31 cellular contexts compared by ENCODE assay signal in the genomic region with DNA sequence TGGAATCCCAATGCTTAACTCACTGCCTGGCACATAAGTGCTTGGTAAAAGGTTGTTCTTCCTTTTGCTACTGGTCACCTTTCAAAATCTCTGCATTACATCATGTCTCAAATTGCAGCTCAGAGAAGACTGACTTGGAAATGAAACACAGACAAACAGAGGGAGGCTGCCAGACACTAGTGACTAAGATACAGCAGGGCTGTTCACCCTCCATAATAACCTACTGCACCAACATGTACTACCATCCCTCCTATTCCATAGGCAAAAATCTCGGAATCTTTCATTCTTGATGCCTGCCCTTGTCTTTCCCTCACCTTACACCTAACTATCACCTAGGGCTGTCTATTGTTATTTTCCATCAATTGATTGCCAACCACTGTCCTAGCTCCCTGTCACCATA.
"Had no signal": no experiment of that assay in that cellular context is flagged by ENCODE, and none has a peak within 500 bp of the region (broad histone marks: within the 10 kb centered on the region; RNA-seq: fewer than 3 reads in every experiment).

No MANE protein-coding gene starts in this region.

- H3K36me3 ChIP-seq: gastrocnemius medialis, WERI-Rb-1 had no signal

- H3K9me3 ChIP-seq: body of pancreas, gastrocnemius medialis had no signal

- H3K36me3 Mint-ChIP-seq: activated naive CD4-positive, alpha-beta T cell treated with anti-CD3 and anti-CD28 coated beads, Interleukin-2, amount 10 ng/mL, durations not matched to agents 7 days and 5 days; activated naive CD4-positive, alpha-beta T cell treated with anti-CD3 and anti-CD28 coated beads, Interleukin-2, amount 50 U/mL, for 72 hours; activated naive CD8-positive, alpha-beta T cell treated with anti-CD3 and anti-CD28 coated beads, Interleukin-2, amount 10 ng/mL, durations not matched to agents 7 days and 5 days had no signal

- H3K4me1 ChIP-seq: body of pancreas, foreskin keratinocyte, gastrocnemius medialis had no signal

- H3K4me3 Mint-ChIP-seq: activated B cell treated with CpG ODN at 0.5 μM for 24 hours; activated CD8-positive, alpha-beta T cell treated with anti-CD3 and anti-CD28 coated beads for 36 hours; activated naive CD4-positive, alpha-beta T cell treated with anti-CD3 and anti-CD28 coated beads, Interleukin-2, amount 10 ng/mL, durations not matched to agents 7 days and 5 days; activated naive CD8-positive, alpha-beta T cell treated with anti-CD3 and anti-CD28 coated beads, Interleukin-2, amount 10 ng/mL, durations not matched to agents 7 days and 5 days; activated T-cell treated with anti-CD3 and anti-CD28 coated beads, Interleukin-2, amount 50 U/mL, for 4 hours; activated T-helper 17 cell treated with anti-CD3 and anti-CD28 coated beads, Interleukin-2, amount 50 U/mL, for 72 hours; dendritic cell treated with granulocyte-macrophage colony-stimulating factor and Interleukin-4, amounts not matched to agents 40 ng/mL and 50 ng/mL, for 4 days; endodermal cell; T-helper 17 cell; T-helper 2 cell treated with Interferon-gamma antibody and Interleukin-4, amounts not matched to agents 5 μg/mL and 100 μg/mL, for 36 hours had no signal

- H3K27me3 ChIP-seq: body of pancreas, gastrocnemius medialis had no signal

- H3K27ac Mint-ChIP-seq: activated B cell treated with CpG ODN at 0.5 μM for 24 hours; activated CD8-positive, alpha-beta T cell treated with anti-CD3 and anti-CD28 coated beads for 36 hours; activated naive CD4-positive, alpha-beta T cell treated with anti-CD3 and anti-CD28 coated beads, Interleukin-2, amount 10 ng/mL, durations not matched to agents 7 days and 5 days; activated naive CD8-positive, alpha-beta T cell treated with anti-CD3 and anti-CD28 coated beads, Interleukin-2, amount 10 ng/mL, durations not matched to agents 7 days and 5 days; activated T-helper 17 cell treated with anti-CD3 and anti-CD28 coated beads, Interleukin-2, amount 50 U/mL, for 72 hours; dendritic cell treated with granulocyte-macrophage colony-stimulating factor and Interleukin-4, amounts not matched to agents 40 ng/mL and 50 ng/mL, for 4 days; endodermal cell; T-helper 17 cell; T-helper 2 cell treated with Interferon-gamma antibody and Interleukin-4, amounts not matched to agents 5 μg/mL and 100 μg/mL, for 36 hours had no signal

- ATAC-seq: activated CD4-positive, CD25-positive, alpha-beta regulatory T cell treated with anti-CD3 and anti-CD28 coated beads, Interleukin-2, amount 50 U/mL, for 24 hours; activated CD8-positive, alpha-beta T cell treated with anti-CD3 and anti-CD28 coated beads for 36 hours; activated naive CD4-positive, alpha-beta T cell treated with anti-CD3 and anti-CD28 coated beads, Interleukin-2, amount 50 U/mL, for 72 hours; activated T-cell treated with anti-CD3 and anti-CD28 coated beads, Interleukin-2, amount 50 U/mL, for 4 hours; activated T-helper 17 cell treated with anti-CD3 and anti-CD28 coated beads, Interleukin-2, amount 50 U/mL, for 72 hours; body of pancreas; esophagus mucosa; foreskin keratinocyte; gastrocnemius medialis; T-helper 17 cell had no signal

- H3K27ac ChIP-seq: body of pancreas, coronary artery, dorsolateral prefrontal cortex, foreskin keratinocyte, gastrocnemius medialis, WERI-Rb-1 had no signal

- H3K9me3 Mint-ChIP-seq: endodermal cell had no signal

- H3K27me3 Mint-ChIP-seq: activated B cell treated with CpG ODN at 0.5 μM for 24 hours; activated CD8-positive, alpha-beta T cell treated with anti-CD3 and anti-CD28 coated beads for 36 hours; activated naive CD4-positive, alpha-beta T cell treated with anti-CD3 and anti-CD28 coated beads, Interleukin-2, amount 10 ng/mL, durations not matched to agents 7 days and 5 days; activated naive CD8-positive, alpha-beta T cell treated with anti-CD3 and anti-CD28 coated beads, Interleukin-2, amount 10 ng/mL, durations not matched to agents 7 days and 5 days; activated T-helper 17 cell treated with anti-CD3 and anti-CD28 coated beads, Interleukin-2, amount 50 U/mL, for 72 hours; dendritic cell treated with granulocyte-macrophage colony-stimulating factor and Interleukin-4, amounts not matched to agents 40 ng/mL and 50 ng/mL, for 4 days; T-helper 17 cell had no signal

- H3K4me3 ChIP-seq: body of pancreas, coronary artery, dorsolateral prefrontal cortex, gastrocnemius medialis had no signal

- DNase-seq: activated B cell treated with CpG ODN at 0.5 μM for 24 hours; activated CD4-positive, alpha-beta T cell treated with anti-CD3 and anti-CD28 coated beads for 48 hours; activated CD4-positive, alpha-beta T cell treated with anti-CD3 and anti-CD28 coated beads, Interleukin-2, amount 50 U/mL, for 1 hour; activated CD4-positive, alpha-beta T cell treated with anti-CD3 and anti-CD28 coated beads, Interleukin-2, amount 50 U/mL, for 48 hours; activated CD8-positive, alpha-beta memory T cell treated with anti-CD3 and anti-CD28 coated beads for 24 hours; activated CD8-positive, alpha-beta T cell treated with anti-CD3 and anti-CD28 coated beads for 36 hours; activated effector memory CD4-positive, alpha-beta T cell treated with anti-CD3 and anti-CD28 coated beads, Interleukin-2, amount 50 U/mL, for 16 hours; activated naive CD4-positive, alpha-beta T cell treated with anti-CD3 and anti-CD28 coated beads, Interleukin-2, amount 10 ng/mL, durations not matched to agents 7 days and 5 days; activated naive CD8-positive, alpha-beta T cell treated with anti-CD3 and anti-CD28 coated beads, Interleukin-2, amount 10 ng/mL, durations not matched to agents 7 days and 5 days; activated T-cell treated with anti-CD3 and anti-CD28 coated beads, Interleukin-2, amount 50 U/mL, for 4 hours; amniotic stem cell; body of pancreas; caudate nucleus; cerebellar nuclear complex; dorsolateral prefrontal cortex; effector memory CD4-positive, alpha-beta T cell; endodermal cell; foreskin keratinocyte; gastrocnemius medialis; glutamatergic neuron; T-helper 1 cell; T-helper 17 cell; T1000; WERI-Rb-1 had no signal

- H3K4me1 Mint-ChIP-seq: activated B cell treated with CpG ODN at 0.5 μM for 24 hours; activated naive CD4-positive, alpha-beta T cell treated with anti-CD3 and anti-CD28 coated beads, Interleukin-2, amount 10 ng/mL, durations not matched to agents 7 days and 5 days; activated naive CD8-positive, alpha-beta T cell treated with anti-CD3 and anti-CD28 coated beads, Interleukin-2, amount 10 ng/mL, durations not matched to agents 7 days and 5 days; activated T-helper 17 cell treated with anti-CD3 and anti-CD28 coated beads, Interleukin-2, amount 50 U/mL, for 72 hours; endodermal cell; T-helper 17 cell had no signal
